ENCODE assay signal across 1 cellular context in genomic region chr18:28167835-28168349, GRCh38.
TF ChIP-seq lines count a peak whose summit lies in the region.

No MANE protein-coding gene starts in this region.

TF ChIP-seq in GM12878, 131 proteins besides CTCF, POLR2A, EP300 and RAD21:
- TF ChIP-seq POLR2AphosphoS2 (IDR thresholded peaks at IDR 0.05; ENCODE audit: low read depth, low read length): no peak
- no peak for TF ChIP-seq REST (IDR thresholded peaks at IDR 0.05; ENCODE audit: low read depth, low read length)
- no peak for TF ChIP-seq FOS (IDR thresholded peaks at IDR 0.05; ENCODE audit: borderline replicate concordance, extremely low read depth, insufficient read length)
- TF ChIP-seq PAX5 (IDR thresholded peaks at IDR 0.05; ENCODE audit: borderline replicate concordance, low read depth, low read length): no peak
- no peak for TF ChIP-seq KDM1A (IDR thresholded peaks at IDR 0.05; ENCODE audit: borderline replicate concordance)
- TF ChIP-seq DPF2 (IDR thresholded peaks at IDR 0.05): 0 out of 2 replicates have a peak, but pooled peaks have one; percentile 29
- 0 out of 2 replicates have a peak, but pooled peaks have one; percentile 14 for TF ChIP-seq NR2F1 (conservative IDR thresholded peaks at IDR 0.05)
- TF ChIP-seq TCF3 (IDR thresholded peaks at IDR 0.05; ENCODE audit: borderline replicate concordance, insufficient read depth, low read depth, low read length): no peak
- no peak for TF ChIP-seq JUND (IDR thresholded peaks at IDR 0.05; ENCODE audit: low read depth, low read length)
- peak; percentile 59; the same call in 1 of the 2 replicates for TF ChIP-seq MTA2 (IDR thresholded peaks at IDR 0.05; ENCODE audit: low read depth)
TF ChIP-seq in GM12878: peak in this region for 3.
